ENCODE assay signal across 1 cellular context in genomic region chr19:1249298-1249989, GRCh38.
TF ChIP-seq lines count a peak whose summit lies in the region.

No MANE protein-coding gene starts in this region.

TF ChIP-seq in HepG2, 621 proteins besides CTCF, POLR2A, EP300 and RAD21 (continued from another document and continues in another):
- 0 out of 2 replicates have a peak, but pooled peaks have one; percentile 21 for TF ChIP-seq NR2C2 (CRISPR knock-in tag; IDR thresholded peaks at IDR 0.05; ENCODE audit: borderline replicate concordance)
- 0 out of 2 replicates have a peak, but pooled peaks have one; percentile 10 for TF ChIP-seq KDM2A (CRISPR knock-in tag; IDR thresholded peaks at IDR 0.05; ENCODE audit: borderline replicate concordance, low read depth)
- no peak for TF ChIP-seq HCFC1 (IDR thresholded peaks at IDR 0.05; ENCODE audit: low read depth, low read length)
- peak; percentile 87 for TF ChIP-seq SP4 (CRISPR knock-in tag; IDR thresholded peaks at IDR 0.05)
- TF ChIP-seq ZNF790 (CRISPR knock-in tag; IDR thresholded peaks at IDR 0.05; ENCODE audit: borderline replicate concordance) = peak; percentile 68; the same call in 1 of the 2 replicates
- peak; percentile 60; the same call in 1 of the 2 replicates for TF ChIP-seq TMF1 (CRISPR knock-in tag; IDR thresholded peaks at IDR 0.05; ENCODE audit: low read depth)
- TF ChIP-seq ZNF687 (CRISPR knock-in tag; IDR thresholded peaks at IDR 0.05) = peak; percentile 68
- TF ChIP-seq ZNF607 (CRISPR knock-in tag; IDR thresholded peaks at IDR 0.05; ENCODE audit: borderline replicate concordance) = no peak
- TF ChIP-seq ETV6 (CRISPR knock-in tag; conservative IDR thresholded peaks at IDR 0.05) = 0 out of 2 replicates have a peak, but pooled peaks have one; percentile 24
- 0 out of 2 replicates have a peak, but pooled peaks have one; percentile 37 for TF ChIP-seq SNAPC5 (CRISPR knock-in tag; IDR thresholded peaks at IDR 0.05; ENCODE audit: borderline replicate concordance)
- peak; percentile 35 for TF ChIP-seq ZFY (CRISPR knock-in tag; IDR thresholded peaks at IDR 0.05)
- peak; percentile 9; the same call in 1 of the 2 replicates for TF ChIP-seq ZNF543 (CRISPR knock-in tag; IDR thresholded peaks at IDR 0.05)
- TF ChIP-seq, protein P1, sequence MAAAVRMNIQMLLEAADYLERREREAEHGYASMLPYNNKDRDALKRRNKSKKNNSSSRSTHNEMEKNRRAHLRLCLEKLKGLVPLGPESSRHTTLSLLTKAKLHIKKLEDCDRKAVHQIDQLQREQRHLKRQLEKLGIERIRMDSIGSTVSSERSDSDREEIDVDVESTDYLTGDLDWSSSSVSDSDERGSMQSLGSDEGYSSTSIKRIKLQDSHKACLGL (CRISPR knock-in tag; IDR thresholded peaks at IDR 0.05) = peak; percentile 27; the same call in 1 of the 2 replicates
- TF ChIP-seq NCOR1 (IDR thresholded peaks at IDR 0.05; ENCODE audit: borderline replicate concordance, low read length) = peak; percentile 13; the same call in 1 of the 2 replicates
- TF ChIP-seq ZNF569 (CRISPR knock-in tag; IDR thresholded peaks at IDR 0.05; ENCODE audit: borderline replicate concordance) = no peak
- TF ChIP-seq ZNF557 (CRISPR knock-in tag; IDR thresholded peaks at IDR 0.05) = 0 out of 2 replicates have a peak, but pooled peaks have one; percentile 59
- 0 out of 2 replicates have a peak, but pooled peaks have one; percentile 6 for TF ChIP-seq ZNF614 (CRISPR knock-in tag; IDR thresholded peaks at IDR 0.05; ENCODE audit: borderline replicate concordance)
- TF ChIP-seq SOX5 (CRISPR knock-in tag; IDR thresholded peaks at IDR 0.05; ENCODE audit: borderline replicate concordance) = peak; percentile 84
- TF ChIP-seq, protein P2, sequence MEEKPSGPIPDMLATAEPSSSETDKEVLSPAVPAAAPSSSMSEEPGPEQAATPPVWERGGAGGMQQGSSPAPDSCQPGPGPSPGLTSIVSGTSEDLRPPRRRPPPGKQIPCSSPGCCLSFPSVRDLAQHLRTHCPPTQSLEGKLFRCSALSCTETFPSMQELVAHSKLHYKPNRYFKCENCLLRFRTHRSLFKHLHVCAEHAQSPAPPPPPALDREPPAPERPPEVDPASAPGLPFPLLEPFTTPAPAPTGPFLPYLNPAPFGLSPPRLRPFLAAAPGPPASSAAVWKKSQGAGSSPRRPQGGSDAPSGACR (CRISPR knock-in tag; IDR thresholded peaks at IDR 0.05) = 0 out of 2 replicates have a peak, but pooled peaks have one; percentile 46
- TF ChIP-seq TOPORS (CRISPR knock-in tag; IDR thresholded peaks at IDR 0.05) = peak; percentile 60; the same call in 1 of the 2 replicates
- peak; percentile 52; the same call in 1 of the 2 replicates for TF ChIP-seq HNF4A (CRISPR knock-in tag; IDR thresholded peaks at IDR 0.05)
- TF ChIP-seq GATAD1 (CRISPR knock-in tag; IDR thresholded peaks at IDR 0.05) = 0 out of 2 replicates have a peak, but pooled peaks have one; percentile 15
- 0 out of 2 replicates have a peak, but pooled peaks have one; percentile 66 for TF ChIP-seq ZNF562 (CRISPR knock-in tag; IDR thresholded peaks at IDR 0.05; ENCODE audit: borderline replicate concordance)
- 0 out of 2 replicates have a peak, but pooled peaks have one; percentile 67 for TF ChIP-seq ZNF784 (CRISPR knock-in tag; IDR thresholded peaks at IDR 0.05; ENCODE audit: borderline replicate concordance)
- TF ChIP-seq POLR2AphosphoS5 (IDR thresholded peaks at IDR 0.05; ENCODE audit: low read depth, low read length) = peak; percentile 90
- TF ChIP-seq, protein P3, sequence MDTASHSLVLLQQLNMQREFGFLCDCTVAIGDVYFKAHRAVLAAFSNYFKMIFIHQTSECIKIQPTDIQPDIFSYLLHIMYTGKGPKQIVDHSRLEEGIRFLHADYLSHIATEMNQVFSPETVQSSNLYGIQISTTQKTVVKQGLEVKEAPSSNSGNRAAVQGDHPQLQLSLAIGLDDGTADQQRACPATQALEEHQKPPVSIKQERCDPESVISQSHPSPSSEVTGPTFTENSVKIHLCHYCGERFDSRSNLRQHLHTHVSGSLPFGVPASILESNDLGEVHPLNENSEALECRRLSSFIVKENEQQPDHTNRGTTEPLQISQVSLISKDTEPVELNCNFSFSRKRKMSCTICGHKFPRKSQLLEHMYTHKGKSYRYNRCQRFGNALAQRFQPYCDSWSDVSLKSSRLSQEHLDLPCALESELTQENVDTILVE (CRISPR knock-in tag; IDR thresholded peaks at IDR 0.05) = peak; percentile 24; the same call in 1 of the 2 replicates
- no peak for TF ChIP-seq PAF1 (CRISPR knock-in tag; IDR thresholded peaks at IDR 0.05)
- peak; percentile 77 for TF ChIP-seq RBM39 (IDR thresholded peaks at IDR 0.05; ENCODE audit: low read depth, low read length, poor library complexity, severe bottlenecking)
- TF ChIP-seq ZNF446 (CRISPR knock-in tag; IDR thresholded peaks at IDR 0.05) = peak; percentile 67; the same call in 1 of the 2 replicates
- no peak for TF ChIP-seq ZNF776 (CRISPR knock-in tag; IDR thresholded peaks at IDR 0.05)
- 0 out of 2 replicates have a peak, but pooled peaks have one; percentile 4 for TF ChIP-seq ZBTB38 (CRISPR knock-in tag; IDR thresholded peaks at IDR 0.05)
- no peak for TF ChIP-seq ZNF503 (CRISPR knock-in tag; IDR thresholded peaks at IDR 0.05)
- 0 out of 2 replicates have a peak, but pooled peaks have one; percentile 23 for TF ChIP-seq KDM6A (CRISPR knock-in tag; IDR thresholded peaks at IDR 0.05; ENCODE audit: low read depth)
- peak; percentile 70; the same call in 1 of the 2 replicates for TF ChIP-seq TARDBP (CRISPR knock-in tag; IDR thresholded peaks at IDR 0.05)
- TF ChIP-seq, protein P4, sequence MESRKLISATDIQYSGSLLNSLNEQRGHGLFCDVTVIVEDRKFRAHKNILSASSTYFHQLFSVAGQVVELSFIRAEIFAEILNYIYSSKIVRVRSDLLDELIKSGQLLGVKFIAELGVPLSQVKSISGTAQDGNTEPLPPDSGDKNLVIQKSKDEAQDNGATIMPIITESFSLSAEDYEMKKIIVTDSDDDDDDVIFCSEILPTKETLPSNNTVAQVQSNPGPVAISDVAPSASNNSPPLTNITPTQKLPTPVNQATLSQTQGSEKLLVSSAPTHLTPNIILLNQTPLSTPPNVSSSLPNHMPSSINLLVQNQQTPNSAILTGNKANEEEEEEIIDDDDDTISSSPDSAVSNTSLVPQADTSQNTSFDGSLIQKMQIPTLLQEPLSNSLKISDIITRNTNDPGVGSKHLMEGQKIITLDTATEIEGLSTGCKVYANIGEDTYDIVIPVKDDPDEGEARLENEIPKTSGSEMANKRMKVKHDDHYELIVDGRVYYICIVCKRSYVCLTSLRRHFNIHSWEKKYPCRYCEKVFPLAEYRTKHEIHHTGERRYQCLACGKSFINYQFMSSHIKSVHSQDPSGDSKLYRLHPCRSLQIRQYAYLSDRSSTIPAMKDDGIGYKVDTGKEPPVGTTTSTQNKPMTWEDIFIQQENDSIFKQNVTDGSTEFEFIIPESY (CRISPR knock-in tag; IDR thresholded peaks at IDR 0.05) = no peak
- TF ChIP-seq XRCC5 (optimal IDR thresholded peaks at IDR 0.05; ENCODE audit: low read length) = no peak
- TF ChIP-seq, protein P5, sequence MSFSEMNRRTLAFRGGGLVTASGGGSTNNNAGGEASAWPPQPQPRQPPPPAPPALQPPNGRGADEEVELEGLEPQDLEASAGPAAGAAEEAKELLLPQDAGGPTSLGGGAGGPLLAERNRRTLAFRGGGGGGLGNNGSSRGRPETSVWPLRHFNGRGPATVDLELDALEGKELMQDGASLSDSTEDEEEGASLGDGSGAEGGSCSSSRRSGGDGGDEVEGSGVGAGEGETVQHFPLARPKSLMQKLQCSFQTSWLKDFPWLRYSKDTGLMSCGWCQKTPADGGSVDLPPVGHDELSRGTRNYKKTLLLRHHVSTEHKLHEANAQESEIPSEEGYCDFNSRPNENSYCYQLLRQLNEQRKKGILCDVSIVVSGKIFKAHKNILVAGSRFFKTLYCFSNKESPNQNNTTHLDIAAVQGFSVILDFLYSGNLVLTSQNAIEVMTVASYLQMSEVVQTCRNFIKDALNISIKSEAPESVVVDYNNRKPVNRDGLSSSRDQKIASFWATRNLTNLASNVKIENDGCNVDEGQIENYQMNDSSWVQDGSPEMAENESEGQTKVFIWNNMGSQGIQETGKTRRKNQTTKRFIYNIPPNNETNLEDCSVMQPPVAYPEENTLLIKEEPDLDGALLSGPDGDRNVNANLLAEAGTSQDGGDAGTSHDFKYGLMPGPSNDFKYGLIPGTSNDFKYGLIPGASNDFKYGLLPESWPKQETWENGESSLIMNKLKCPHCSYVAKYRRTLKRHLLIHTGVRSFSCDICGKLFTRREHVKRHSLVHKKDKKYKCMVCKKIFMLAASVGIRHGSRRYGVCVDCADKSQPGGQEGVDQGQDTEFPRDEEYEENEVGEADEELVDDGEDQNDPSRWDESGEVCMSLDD (CRISPR knock-in tag; IDR thresholded peaks at IDR 0.05; ENCODE audit: borderline replicate concordance) = 0 out of 2 replicates have a peak, but pooled peaks have one; percentile 31
- TF ChIP-seq PHF20 (CRISPR knock-in tag; IDR thresholded peaks at IDR 0.05) = peak; percentile 39; the same call in 1 of the 2 replicates
- TF ChIP-seq DRAP1 (CRISPR knock-in tag; IDR thresholded peaks at IDR 0.05) = peak; percentile 82
- peak; percentile 49 for TF ChIP-seq MED1 (CRISPR knock-in tag; IDR thresholded peaks at IDR 0.05)
- TF ChIP-seq, protein P6, sequence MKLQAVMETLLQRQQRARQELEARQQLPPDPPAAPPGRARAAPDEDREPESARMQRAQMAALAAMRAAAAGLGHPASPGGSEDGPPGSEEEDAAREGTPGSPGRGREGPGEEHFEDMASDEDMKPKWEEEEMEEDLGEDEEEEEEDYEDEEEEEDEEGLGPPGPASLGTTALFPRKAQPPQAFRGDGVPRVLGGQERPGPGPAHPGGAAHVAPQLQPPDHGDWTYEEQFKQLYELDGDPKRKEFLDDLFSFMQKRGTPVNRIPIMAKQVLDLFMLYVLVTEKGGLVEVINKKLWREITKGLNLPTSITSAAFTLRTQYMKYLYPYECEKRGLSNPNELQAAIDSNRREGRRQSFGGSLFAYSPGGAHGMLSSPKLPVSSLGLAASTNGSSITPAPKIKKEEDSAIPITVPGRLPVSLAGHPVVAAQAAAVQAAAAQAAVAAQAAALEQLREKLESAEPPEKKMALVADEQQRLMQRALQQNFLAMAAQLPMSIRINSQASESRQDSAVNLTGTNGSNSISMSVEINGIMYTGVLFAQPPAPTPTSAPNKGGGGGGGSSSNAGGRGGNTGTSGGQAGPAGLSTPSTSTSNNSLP (IDR thresholded peaks at IDR 0.05; ENCODE audit: low read depth, low read length) = 0 out of 2 replicates have a peak, but pooled peaks have one; percentile 13
- TF ChIP-seq, protein P7, sequence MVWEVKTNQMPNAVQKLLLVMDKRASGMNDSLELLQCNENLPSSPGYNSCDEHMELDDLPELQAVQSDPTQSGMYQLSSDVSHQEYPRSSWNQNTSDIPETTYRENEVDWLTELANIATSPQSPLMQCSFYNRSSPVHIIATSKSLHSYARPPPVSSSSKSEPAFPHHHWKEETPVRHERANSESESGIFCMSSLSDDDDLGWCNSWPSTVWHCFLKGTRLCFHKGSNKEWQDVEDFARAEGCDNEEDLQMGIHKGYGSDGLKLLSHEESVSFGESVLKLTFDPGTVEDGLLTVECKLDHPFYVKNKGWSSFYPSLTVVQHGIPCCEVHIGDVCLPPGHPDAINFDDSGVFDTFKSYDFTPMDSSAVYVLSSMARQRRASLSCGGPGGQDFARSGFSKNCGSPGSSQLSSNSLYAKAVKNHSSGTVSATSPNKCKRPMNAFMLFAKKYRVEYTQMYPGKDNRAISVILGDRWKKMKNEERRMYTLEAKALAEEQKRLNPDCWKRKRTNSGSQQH (CRISPR knock-in tag; IDR thresholded peaks at IDR 0.05; ENCODE audit: low read depth) = peak; percentile 29; the same call in 1 of the 2 replicates
